Comparison of ENCODE assay signal across 14 cellular contexts in genomic region chr3:18366258-18366657, GRCh38.
"Had no signal": no experiment of that assay in that cellular context is flagged by ENCODE, and none has a peak within 500 bp of the region (broad histone marks: within the 10 kb centered on the region; RNA-seq: fewer than 3 reads in every experiment).

No MANE protein-coding gene starts in this region.

- H3K27ac Mint-ChIP-seq: nephron progenitor cell, type B pancreatic cell had no signal

- H3K27me3 Mint-ChIP-seq: effector memory CD8-positive, alpha-beta T cell; type B pancreatic cell had no signal

- ATAC-seq: effector memory CD8-positive, alpha-beta T cell; foreskin keratinocyte; right cardiac atrium had no signal

- H3K9me3 Mint-ChIP-seq: effector memory CD8-positive, alpha-beta T cell; nephron progenitor cell; type B pancreatic cell had no signal

- H3K4me3 Mint-ChIP-seq: effector memory CD8-positive, alpha-beta T cell; nephron progenitor cell; type B pancreatic cell had no signal

- DNase-seq: aorta; cerebellar nuclear complex; effector memory CD8-positive, alpha-beta T cell; foreskin keratinocyte; glutamatergic neuron; hypothalamus; kidney; left ventricle myocardium inferior; mesenchymal stem cell; nephron progenitor cell; right cardiac atrium; stimulated activated CD4-positive, alpha-beta T cell treated with anti-CD3 and anti-CD28 coated beads, Interleukin-4, amount 100 ng/mL, for 24 hours; stimulated activated naive CD4-positive, alpha-beta T cell treated with Interleukin-2 at 50 U/mL for 16 hours had no signal
